Comparison of ENCODE assay signal across 1 cellular context in the genomic region with DNA sequence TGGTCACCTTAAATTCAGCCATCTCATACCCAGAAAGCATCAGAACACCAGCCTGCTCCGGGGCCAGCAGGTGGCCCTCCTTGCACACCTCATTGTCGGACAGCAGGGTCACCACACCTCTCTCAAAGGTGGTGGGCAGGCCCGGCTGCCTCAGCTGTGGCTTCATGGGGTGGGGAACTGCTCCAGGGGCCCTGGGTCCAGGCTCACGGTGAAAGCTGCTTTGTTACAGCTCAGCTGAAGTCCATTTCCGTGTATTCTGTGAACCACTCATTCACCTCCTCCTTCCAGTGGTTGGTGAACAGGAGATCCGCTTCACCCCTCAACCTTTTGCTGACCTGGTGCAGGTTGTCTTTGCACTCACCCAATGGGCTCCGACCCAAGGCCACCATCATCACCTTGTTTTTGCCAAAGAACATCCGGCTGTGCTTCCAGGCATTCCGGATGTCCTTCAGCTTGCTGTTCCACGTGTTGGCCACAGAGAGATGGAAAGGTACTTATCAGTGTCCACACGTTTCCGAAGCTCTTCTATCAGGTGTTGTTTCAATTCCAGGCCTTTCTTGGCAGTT.
TF ChIP-seq lines count a peak whose summit lies in the region.

No MANE protein-coding gene starts in this region.

TF ChIP-seq in HepG2, 621 proteins besides CTCF, POLR2A, EP300 and RAD21 (continued from another document and continues in another):
- TF ChIP-seq TFAP4 (IDR thresholded peaks at IDR 0.05; ENCODE audit: borderline replicate concordance, low read depth) (peak; percentile 91; the same call in 1 of the 2 replicates), ZNF605 (CRISPR knock-in tag; IDR thresholded peaks at IDR 0.05) (peak; percentile 89), RARA (CRISPR knock-in tag; IDR thresholded peaks at IDR 0.05) (peak; percentile 88), KLF15 (CRISPR knock-in tag; IDR thresholded peaks at IDR 0.05; ENCODE audit: borderline replicate concordance) (no peak), SRSF4 (IDR thresholded peaks at IDR 0.05; ENCODE audit: low read depth, low read length, poor library complexity, severe bottlenecking) (no peak), EZH2 (conservative IDR thresholded peaks at IDR 0.05; ENCODE audit: low read depth, low read length) (no peak), FOSL1 (CRISPR knock-in tag; IDR thresholded peaks at IDR 0.05; ENCODE audit: borderline replicate concordance) (no peak), MLLT10 (CRISPR knock-in tag; IDR thresholded peaks at IDR 0.05) (no peak), ZNF225 (CRISPR knock-in tag; IDR thresholded peaks at IDR 0.05) (no peak), ZNF33A (CRISPR knock-in tag; IDR thresholded peaks at IDR 0.05; ENCODE audit: borderline replicate concordance) (no peak), E2F1 (CRISPR knock-in tag; IDR thresholded peaks at IDR 0.05) (no peak), ARID2 (CRISPR knock-in tag; IDR thresholded peaks at IDR 0.05; ENCODE audit: borderline replicate concordance) (no peak), DNMT3B (CRISPR knock-in tag; conservative IDR thresholded peaks at IDR 0.05) (peak; percentile 92; the same call in 1 of the 2 replicates), MXD4 (CRISPR knock-in tag; IDR thresholded peaks at IDR 0.05) (0 out of 2 replicates have a peak, but pooled peaks have one; percentile 67), ZNF292 (CRISPR knock-in tag; IDR thresholded peaks at IDR 0.05; ENCODE audit: borderline replicate concordance, low read depth) (no peak), MTF1 (CRISPR knock-in tag; IDR thresholded peaks at IDR 0.05) (no peak), ZNF674 (CRISPR knock-in tag; IDR thresholded peaks at IDR 0.05; ENCODE audit: low read depth) (no peak), ZNF234 (CRISPR knock-in tag; conservative IDR thresholded peaks at IDR 0.05) (no peak; the same call in 1 of the 2 replicates), KLF16 (CRISPR knock-in tag; IDR thresholded peaks at IDR 0.05) (no peak; a peak in 1 of 4 replicates), ZNF543 (CRISPR knock-in tag; IDR thresholded peaks at IDR 0.05) (no peak), ZNF784 (CRISPR knock-in tag; IDR thresholded peaks at IDR 0.05; ENCODE audit: borderline replicate concordance) (no peak), TAF1 (CRISPR knock-in tag; IDR thresholded peaks at IDR 0.05) (no peak), ZSCAN25 (CRISPR knock-in tag; IDR thresholded peaks at IDR 0.05) (0 out of 2 replicates have a peak, but pooled peaks have one; percentile 33), KAT7 (CRISPR knock-in tag; IDR thresholded peaks at IDR 0.05; ENCODE audit: borderline replicate concordance) (peak; percentile 57; the same call in 1 of the 2 replicates), HDAC1 (CRISPR knock-in tag; IDR thresholded peaks at IDR 0.05) (peak; percentile 58), ZFP41 (CRISPR knock-in tag; IDR thresholded peaks at IDR 0.05; ENCODE audit: borderline replicate concordance) (no peak), RERE (CRISPR knock-in tag; IDR thresholded peaks at IDR 0.05; ENCODE audit: low read depth) (no peak), ZNF335 (CRISPR knock-in tag; IDR thresholded peaks at IDR 0.05) (no peak)
- TF ChIP-seq, protein P1, sequence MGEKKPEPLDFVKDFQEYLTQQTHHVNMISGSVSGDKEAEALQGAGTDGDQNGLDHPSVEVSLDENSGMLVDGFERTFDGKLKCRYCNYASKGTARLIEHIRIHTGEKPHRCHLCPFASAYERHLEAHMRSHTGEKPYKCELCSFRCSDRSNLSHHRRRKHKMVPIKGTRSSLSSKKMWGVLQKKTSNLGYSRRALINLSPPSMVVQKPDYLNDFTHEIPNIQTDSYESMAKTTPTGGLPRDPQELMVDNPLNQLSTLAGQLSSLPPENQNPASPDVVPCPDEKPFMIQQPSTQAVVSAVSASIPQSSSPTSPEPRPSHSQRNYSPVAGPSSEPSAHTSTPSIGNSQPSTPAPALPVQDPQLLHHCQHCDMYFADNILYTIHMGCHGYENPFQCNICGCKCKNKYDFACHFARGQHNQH (CRISPR knock-in tag; IDR thresholded peaks at IDR 0.05), result peak; percentile 47; the same call in 1 of the 2 replicates
- TF ChIP-seq, protein P2, sequence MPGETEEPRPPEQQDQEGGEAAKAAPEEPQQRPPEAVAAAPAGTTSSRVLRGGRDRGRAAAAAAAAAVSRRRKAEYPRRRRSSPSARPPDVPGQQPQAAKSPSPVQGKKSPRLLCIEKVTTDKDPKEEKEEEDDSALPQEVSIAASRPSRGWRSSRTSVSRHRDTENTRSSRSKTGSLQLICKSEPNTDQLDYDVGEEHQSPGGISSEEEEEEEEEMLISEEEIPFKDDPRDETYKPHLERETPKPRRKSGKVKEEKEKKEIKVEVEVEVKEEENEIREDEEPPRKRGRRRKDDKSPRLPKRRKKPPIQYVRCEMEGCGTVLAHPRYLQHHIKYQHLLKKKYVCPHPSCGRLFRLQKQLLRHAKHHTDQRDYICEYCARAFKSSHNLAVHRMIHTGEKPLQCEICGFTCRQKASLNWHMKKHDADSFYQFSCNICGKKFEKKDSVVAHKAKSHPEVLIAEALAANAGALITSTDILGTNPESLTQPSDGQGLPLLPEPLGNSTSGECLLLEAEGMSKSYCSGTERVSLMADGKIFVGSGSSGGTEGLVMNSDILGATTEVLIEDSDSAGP (CRISPR knock-in tag; IDR thresholded peaks at IDR 0.05; ENCODE audit: borderline replicate concordance), result peak; percentile 84; the same call in 1 of the 2 replicates
- TF ChIP-seq, protein P3, sequence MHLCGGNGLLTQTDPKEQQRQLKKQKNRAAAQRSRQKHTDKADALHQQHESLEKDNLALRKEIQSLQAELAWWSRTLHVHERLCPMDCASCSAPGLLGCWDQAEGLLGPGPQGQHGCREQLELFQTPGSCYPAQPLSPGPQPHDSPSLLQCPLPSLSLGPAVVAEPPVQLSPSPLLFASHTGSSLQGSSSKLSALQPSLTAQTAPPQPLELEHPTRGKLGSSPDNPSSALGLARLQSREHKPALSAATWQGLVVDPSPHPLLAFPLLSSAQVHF (CRISPR knock-in tag; IDR thresholded peaks at IDR 0.05), result no peak
- TF ChIP-seq, protein P4, sequence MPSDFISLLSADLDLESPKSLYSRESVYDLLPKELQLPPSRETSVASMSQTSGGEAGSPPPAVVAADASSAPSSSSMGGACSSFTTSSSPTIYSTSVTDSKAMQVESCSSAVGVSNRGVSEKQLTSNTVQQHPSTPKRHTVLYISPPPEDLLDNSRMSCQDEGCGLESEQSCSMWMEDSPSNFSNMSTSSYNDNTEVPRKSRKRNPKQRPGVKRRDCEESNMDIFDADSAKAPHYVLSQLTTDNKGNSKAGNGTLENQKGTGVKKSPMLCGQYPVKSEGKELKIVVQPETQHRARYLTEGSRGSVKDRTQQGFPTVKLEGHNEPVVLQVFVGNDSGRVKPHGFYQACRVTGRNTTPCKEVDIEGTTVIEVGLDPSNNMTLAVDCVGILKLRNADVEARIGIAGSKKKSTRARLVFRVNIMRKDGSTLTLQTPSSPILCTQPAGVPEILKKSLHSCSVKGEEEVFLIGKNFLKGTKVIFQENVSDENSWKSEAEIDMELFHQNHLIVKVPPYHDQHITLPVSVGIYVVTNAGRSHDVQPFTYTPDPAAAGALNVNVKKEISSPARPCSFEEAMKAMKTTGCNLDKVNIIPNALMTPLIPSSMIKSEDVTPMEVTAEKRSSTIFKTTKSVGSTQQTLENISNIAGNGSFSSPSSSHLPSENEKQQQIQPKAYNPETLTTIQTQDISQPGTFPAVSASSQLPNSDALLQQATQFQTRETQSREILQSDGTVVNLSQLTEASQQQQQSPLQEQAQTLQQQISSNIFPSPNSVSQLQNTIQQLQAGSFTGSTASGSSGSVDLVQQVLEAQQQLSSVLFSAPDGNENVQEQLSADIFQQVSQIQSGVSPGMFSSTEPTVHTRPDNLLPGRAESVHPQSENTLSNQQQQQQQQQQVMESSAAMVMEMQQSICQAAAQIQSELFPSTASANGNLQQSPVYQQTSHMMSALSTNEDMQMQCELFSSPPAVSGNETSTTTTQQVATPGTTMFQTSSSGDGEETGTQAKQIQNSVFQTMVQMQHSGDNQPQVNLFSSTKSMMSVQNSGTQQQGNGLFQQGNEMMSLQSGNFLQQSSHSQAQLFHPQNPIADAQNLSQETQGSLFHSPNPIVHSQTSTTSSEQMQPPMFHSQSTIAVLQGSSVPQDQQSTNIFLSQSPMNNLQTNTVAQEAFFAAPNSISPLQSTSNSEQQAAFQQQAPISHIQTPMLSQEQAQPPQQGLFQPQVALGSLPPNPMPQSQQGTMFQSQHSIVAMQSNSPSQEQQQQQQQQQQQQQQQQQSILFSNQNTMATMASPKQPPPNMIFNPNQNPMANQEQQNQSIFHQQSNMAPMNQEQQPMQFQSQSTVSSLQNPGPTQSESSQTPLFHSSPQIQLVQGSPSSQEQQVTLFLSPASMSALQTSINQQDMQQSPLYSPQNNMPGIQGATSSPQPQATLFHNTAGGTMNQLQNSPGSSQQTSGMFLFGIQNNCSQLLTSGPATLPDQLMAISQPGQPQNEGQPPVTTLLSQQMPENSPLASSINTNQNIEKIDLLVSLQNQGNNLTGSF (CRISPR knock-in tag; IDR thresholded peaks at IDR 0.05), result 0 out of 2 replicates have a peak, but pooled peaks have one; percentile 44
- TF ChIP-seq, protein P5, sequence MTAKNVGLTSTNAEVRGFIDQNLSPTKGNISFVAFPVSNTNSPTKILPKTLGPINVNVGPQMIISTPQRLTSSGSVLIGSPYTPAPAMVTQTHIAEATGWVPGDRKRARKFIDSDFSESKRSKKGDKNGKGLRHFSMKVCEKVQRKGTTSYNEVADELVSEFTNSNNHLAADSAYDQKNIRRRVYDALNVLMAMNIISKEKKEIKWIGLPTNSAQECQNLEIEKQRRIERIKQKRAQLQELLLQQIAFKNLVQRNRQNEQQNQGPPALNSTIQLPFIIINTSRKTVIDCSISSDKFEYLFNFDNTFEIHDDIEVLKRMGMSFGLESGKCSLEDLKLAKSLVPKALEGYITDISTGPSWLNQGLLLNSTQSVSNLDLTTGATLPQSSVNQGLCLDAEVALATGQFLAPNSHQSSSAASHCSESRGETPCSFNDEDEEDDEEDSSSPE (CRISPR knock-in tag; IDR thresholded peaks at IDR 0.05), result peak; percentile 40
- TF ChIP-seq, protein P6, sequence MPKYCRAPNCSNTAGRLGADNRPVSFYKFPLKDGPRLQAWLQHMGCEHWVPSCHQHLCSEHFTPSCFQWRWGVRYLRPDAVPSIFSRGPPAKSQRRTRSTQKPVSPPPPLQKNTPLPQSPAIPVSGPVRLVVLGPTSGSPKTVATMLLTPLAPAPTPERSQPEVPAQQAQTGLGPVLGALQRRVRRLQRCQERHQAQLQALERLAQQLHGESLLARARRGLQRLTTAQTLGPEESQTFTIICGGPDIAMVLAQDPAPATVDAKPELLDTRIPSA (CRISPR knock-in tag; IDR thresholded peaks at IDR 0.05; ENCODE audit: borderline replicate concordance), result no peak
- TF ChIP-seq, protein P7, sequence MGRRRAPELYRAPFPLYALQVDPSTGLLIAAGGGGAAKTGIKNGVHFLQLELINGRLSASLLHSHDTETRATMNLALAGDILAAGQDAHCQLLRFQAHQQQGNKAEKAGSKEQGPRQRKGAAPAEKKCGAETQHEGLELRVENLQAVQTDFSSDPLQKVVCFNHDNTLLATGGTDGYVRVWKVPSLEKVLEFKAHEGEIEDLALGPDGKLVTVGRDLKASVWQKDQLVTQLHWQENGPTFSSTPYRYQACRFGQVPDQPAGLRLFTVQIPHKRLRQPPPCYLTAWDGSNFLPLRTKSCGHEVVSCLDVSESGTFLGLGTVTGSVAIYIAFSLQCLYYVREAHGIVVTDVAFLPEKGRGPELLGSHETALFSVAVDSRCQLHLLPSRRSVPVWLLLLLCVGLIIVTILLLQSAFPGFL (CRISPR knock-in tag; IDR thresholded peaks at IDR 0.05), result no peak
